1 cellular context compared by ENCODE assay signal in genomic region chrX:124504106-124504983, GRCh38.
TF ChIP-seq lines count a peak whose summit lies in the region.

No MANE protein-coding gene starts in this region.

TF ChIP-seq in HepG2, 621 proteins besides CTCF, POLR2A, EP300 and RAD21 (continued from another document):
- TF ChIP-seq ATF6 (CRISPR knock-in tag; conservative IDR thresholded peaks at IDR 0.05) (no peak), ARID2 (CRISPR knock-in tag; IDR thresholded peaks at IDR 0.05; ENCODE audit: borderline replicate concordance) (no peak), ZIK1 (CRISPR knock-in tag; IDR thresholded peaks at IDR 0.05; ENCODE audit: borderline replicate concordance, low read depth) (no peak), ZNF3 (CRISPR knock-in tag; IDR thresholded peaks at IDR 0.05) (no peak), ZBTB37 (CRISPR knock-in tag; IDR thresholded peaks at IDR 0.05) (no peak), AKAP8 (CRISPR knock-in tag; IDR thresholded peaks at IDR 0.05) (no peak), NFE2 (CRISPR knock-in tag; IDR thresholded peaks at IDR 0.05) (no peak), ZNF549 (CRISPR knock-in tag; IDR thresholded peaks at IDR 0.05) (no peak)
- TF ChIP-seq, protein P1, sequence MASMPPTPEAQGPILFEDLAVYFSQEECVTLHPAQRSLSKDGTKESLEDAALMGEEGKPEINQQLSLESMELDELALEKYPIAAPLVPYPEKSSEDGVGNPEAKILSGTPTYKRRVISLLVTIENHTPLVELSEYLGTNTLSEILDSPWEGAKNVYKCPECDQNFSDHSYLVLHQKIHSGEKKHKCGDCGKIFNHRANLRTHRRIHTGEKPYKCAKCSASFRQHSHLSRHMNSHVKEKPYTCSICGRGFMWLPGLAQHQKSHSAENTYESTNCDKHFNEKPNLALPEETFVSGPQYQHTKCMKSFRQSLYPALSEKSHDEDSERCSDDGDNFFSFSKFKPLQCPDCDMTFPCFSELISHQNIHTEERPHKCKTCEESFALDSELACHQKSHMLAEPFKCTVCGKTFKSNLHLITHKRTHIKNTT (CRISPR knock-in tag; IDR thresholded peaks at IDR 0.05), result no peak
